ENCODE assay signal across 8 cellular contexts in the genomic region with DNA sequence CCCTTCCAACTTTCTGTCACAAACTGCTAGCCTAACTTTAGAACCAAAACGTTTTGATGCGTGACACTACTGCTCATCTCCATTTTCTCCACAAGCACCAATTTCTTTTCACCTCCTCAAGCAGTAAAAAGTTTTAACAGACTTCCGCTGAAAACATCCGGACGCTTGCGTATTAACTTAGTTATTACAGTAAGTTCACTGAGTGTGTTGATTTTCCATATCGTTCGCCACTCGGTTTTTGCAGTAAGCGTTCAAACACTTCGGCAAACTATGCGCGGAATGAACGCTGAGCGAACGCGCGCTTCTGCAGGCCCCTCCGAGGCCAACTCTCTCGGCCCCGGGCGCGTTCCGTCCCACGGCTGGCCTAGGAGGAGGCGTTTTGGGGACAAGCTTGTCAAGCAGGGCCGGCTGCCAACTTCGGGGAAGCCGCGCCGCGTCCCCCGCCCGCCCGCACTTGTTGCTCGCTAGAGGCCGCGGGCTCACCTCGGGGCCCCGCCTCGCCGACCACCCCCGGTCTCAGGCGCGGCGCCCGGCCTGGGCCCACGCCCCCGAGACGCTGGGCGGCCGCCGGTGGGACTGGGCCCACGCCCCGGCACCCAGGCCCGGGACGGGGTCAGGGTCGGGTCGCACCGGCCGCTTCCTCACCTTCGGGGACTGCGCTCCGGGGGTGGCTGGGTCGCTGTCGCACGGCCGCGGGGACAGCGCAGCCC. TPM values are rescaled to one million over a fixed set of nuclear protein-coding genes. Genes with fewer than 3 reads are reported as not detected.
DNase-seq lines count a peak whose midpoint lies in the region; ATAC-seq, FAIRE-seq and TF ChIP-seq lines count a peak whose summit lies in the region.

No MANE protein-coding gene starts in this region.

- no peaks in the 10 kb centered on the region for H3K27me3 Mint-ChIP-seq in CD4-positive, alpha-beta T cell
- H3K27me3 Mint-ChIP-seq in T-cell, result no peaks in the 10 kb centered on the region

- intact Hi-C loops in CD4-positive, alpha-beta T cell (cut with DNase I, micrococcal nuclease), result loop anchor here (1.0 to 10.0 kb wide), 4 partner anchors 21 to 831 kb away; partner anchors contain the start of genes C6orf120 (in 2 of the 2), WDR27 (in 2 of the 2), DYNLT2 (in 1 of the 2) and ERMARD (in 1 of the 2)
- intact Hi-C loops in left ventricle myocardium superior (cut with micrococcal nuclease) (no loop called here), posterior vena cava (cut with DNase I) (no loop called here)

- no peaks in the 10 kb centered on the region for H3K9me3 ChIP-seq in CD4-positive, alpha-beta T cell (ENCODE audit: control insufficient read depth, low read length)

- no peak for FAIRE-seq in urothelium cell line (lab: Jason Lieb, UNC)

- CTCF ChIA-PET in CD4-positive, alpha-beta T cell (lab: Charles Lee), result interaction anchor here (1.5 to 4.2 kb wide), 3 partner anchors 14 to 28 kb away, joined by 5 to 29 read pairs (median 5); partner anchors contain the start of genes C6orf120, DYNLT2, ERMARD and WDR27
- CTCF ChIA-PET in T-cell (lab: Charles Lee), result interaction anchor here in 1 of 2 donors (0.7 to 1.4 kb wide), 2 partner anchors 7 to 21 kb away, joined by 3 to 4 read pairs; partner anchors contain the start of genes C6orf120 and WDR27

- POLR2A ChIA-PET in CD4-positive, alpha-beta T cell (lab: Charles Lee), result interaction anchor here (0.9 to 13.2 kb wide), 12 partner anchors 9 to 861 kb away, joined by 3 to 230 read pairs (median 5); partner anchors contain the start of genes C6orf120, DYNLT2, ERMARD and PDCD2
- POLR2A ChIA-PET in T-cell (lab: Charles Lee), result interaction anchor here (0.5 to 2.2 kb wide), 5 partner anchors 18 to 510 kb away, joined by 3 to 22 read pairs (median 4); partner anchors contain the start of genes C6orf120 (in 1 of the 2) and WDR27 (in 1 of the 2)

- peaks cover 37% of the 10 kb centered on the region for H3K36me3 Mint-ChIP-seq in CD4-positive, alpha-beta T cell (ENCODE audit: low read depth)
- peaks cover 5% of the 10 kb centered on the region for H3K36me3 Mint-ChIP-seq in T-cell

- H3K27ac ChIP-seq in CD4-positive, alpha-beta T cell (ENCODE audit: low read depth, low read length), result peak overlapping the region; percentile 81

- no peaks in the 10 kb centered on the region for H3K27me3 ChIP-seq in CD4-positive, alpha-beta T cell (ENCODE audit: control insufficient read depth, insufficient read depth, low read length)

- ATAC-seq in CD4-positive, alpha-beta T cell (ENCODE audit: poor library complexity), result peak; percentile 38
- peak; percentile 33 for ATAC-seq in GM19372 (IDR thresholded peaks at IDR 0.05; ENCODE audit: low read depth, unreplicated experiment)
- peak; percentile 38 for ATAC-seq in HG03521 (IDR thresholded peaks at IDR 0.05; ENCODE audit: unreplicated experiment)
- ATAC-seq in T-cell (replicated peaks in 1 of 4), result peak; percentile 37 to 42 (median 40)
- ATAC-seq in left ventricle myocardium superior, result peak; percentile 85

- TF ChIP-seq CTCF in CD4-positive, alpha-beta T cell (IDR thresholded peaks at IDR 0.05), result no peak

- peak overlapping the region; percentile 90 for H3K4me3 Mint-ChIP-seq in CD4-positive, alpha-beta T cell
- peak overlapping the region; percentile 93 to 96 (median 93) for H3K4me3 Mint-ChIP-seq in T-cell

- H3K27ac Mint-ChIP-seq in CD4-positive, alpha-beta T cell, result peak overlapping the region; percentile 94
- peak overlapping the region; percentile 95 to 96 for H3K27ac Mint-ChIP-seq in T-cell

- peaks cover 58% of the 10 kb centered on the region for H3K4me1 Mint-ChIP-seq in CD4-positive, alpha-beta T cell (ENCODE audit: low read depth)
- H3K4me1 Mint-ChIP-seq in T-cell, result peaks cover 46 to 50% (median 49%) of the 10 kb centered on the region in 3 donors

- H3K9me3 Mint-ChIP-seq in CD4-positive, alpha-beta T cell, result no peaks in the 10 kb centered on the region
- H3K9me3 Mint-ChIP-seq in T-cell, result no peaks in the 10 kb centered on the region

- peak; percentile 47 to 72 (median 60) for DNase-seq in CD4-positive, alpha-beta T cell
- peak; percentile 42 to 77 (median 62) for DNase-seq in T-cell
- DNase-seq in amniotic epithelial cell (ENCODE audit: low read depth), result peak; percentile 57
- DNase-seq in left ventricle myocardium superior, result peak; percentile 91
- DNase-seq in posterior vena cava (ENCODE audit: low spot score), result peak; percentile 93
- DNase-seq in urothelium cell line (ENCODE audit: low spot score), result peak; percentile 48

RNA-seq across cellular contexts. Expression of gene PHF10, which starts 0.9 kb away (rescaled TPM):
- total RNA-seq in CD4-positive, alpha-beta T cell, result 10 to 100 TPM; 93.9 to 97.8 TPM
- total RNA-seq in T-cell (10 to 100 TPM; 77.8 to 94.1 (median 85.5) TPM), left ventricle myocardium superior (62.9 TPM), posterior vena cava (10 to 100 TPM; 36.2 to 57.6 TPM)

RNA-seq across cellular contexts. Expression of gene C6orf120, which starts 21.4 kb away (rescaled TPM):
- total RNA-seq in CD4-positive, alpha-beta T cell, result 10 to 100 TPM; 19.7 to 21.3 TPM
- 10 to 100 TPM; 17.6 to 30.7 (median 26.2) TPM for total RNA-seq in T-cell
- total RNA-seq in left ventricle myocardium superior, result 13.6 TPM
- 10 to 100 TPM; 24.6 to 25.5 TPM for total RNA-seq in posterior vena cava

RNA-seq across cellular contexts. Expression of gene WDR27, which starts 21.5 kb away (rescaled TPM):
- 10 to 100 TPM; 22.0 to 23.5 TPM for total RNA-seq in CD4-positive, alpha-beta T cell
- total RNA-seq in T-cell (10 to 100 TPM; 39.7 to 71.5 (median 52.5) TPM), left ventricle myocardium superior (8.6 TPM), posterior vena cava (10 to 100 TPM; 17.1 to 20.9 TPM)

RNA-seq across cellular contexts. Expression of gene DYNLT2, which starts 28.0 kb away (rescaled TPM):
- total RNA-seq in CD4-positive, alpha-beta T cell, result 1 to 10 TPM; 4.1 to 4.3 TPM
- 1 to 10 TPM; 1.9 to 3.9 (median 2.7) TPM for total RNA-seq in T-cell
- 0.62 TPM for total RNA-seq in left ventricle myocardium superior
- 1 to 10 TPM; 1.1 TPM for total RNA-seq in posterior vena cava

RNA-seq across cellular contexts. Expression of gene ERMARD, which starts 28.1 kb away (rescaled TPM):
- total RNA-seq in CD4-positive, alpha-beta T cell, result 10 to 100 TPM; 24.2 to 26.2 TPM
- total RNA-seq in T-cell (10 to 100 TPM; 24.7 to 35.7 (median 29.9) TPM), left ventricle myocardium superior (9.4 TPM), posterior vena cava (10 to 100 TPM; 19.6 to 22.1 TPM)

Comparison
In these comparisons a context has a peak if more than half of its experiments do, and no peak if none do; other contexts are left out.
1. Peak in every context shown above with its lines: DNase-seq, ATAC-seq and H3K27ac ChIP-seq.
2. ATAC-seq: peak in every context shown above with its lines; median percentile 85 in left ventricle myocardium superior; 40 in T-cell; 38 in CD4-positive, alpha-beta T cell; 38 in HG03521; 33 in GM19372.
3. intact Hi-C loops: an anchor here in CD4-positive, alpha-beta T cell (1.0 to 10.0 kb wide); none called in left ventricle myocardium superior and posterior vena cava.